1 cellular context compared by ENCODE assay signal in the genomic region with DNA sequence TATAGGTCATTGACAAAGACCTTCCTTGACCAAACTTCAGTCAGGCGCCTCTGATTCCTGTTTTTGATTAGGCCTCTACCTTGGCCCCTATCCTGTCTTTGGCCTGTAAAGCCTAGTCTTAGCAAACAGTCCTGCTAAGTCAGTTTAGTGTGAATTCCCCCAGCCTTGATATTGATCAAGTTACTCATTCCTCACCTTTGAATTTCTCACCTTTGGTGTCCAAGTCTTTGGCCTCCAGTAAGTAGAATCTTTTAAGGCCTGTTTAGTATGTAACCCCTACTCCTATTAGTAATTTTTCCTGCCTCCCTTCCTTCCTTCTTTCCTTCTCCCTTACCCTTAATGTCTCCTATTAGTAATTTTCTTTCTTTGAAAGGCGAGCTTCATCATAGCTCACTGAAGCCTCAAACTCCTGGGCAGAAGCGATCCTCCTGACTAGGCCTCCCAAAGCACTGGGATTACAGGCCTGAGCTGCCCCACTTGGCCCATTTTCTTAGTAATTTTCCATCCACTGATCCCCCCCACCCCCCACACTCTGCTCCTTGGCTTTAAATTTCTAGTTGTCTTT.
TF ChIP-seq lines count a peak whose summit lies in the region.

No MANE protein-coding gene starts in this region.

TF ChIP-seq in K562, 482 proteins besides CTCF, POLR2A, EP300 and RAD21 (continued from another document and continues in another):
- TF ChIP-seq, protein P1, sequence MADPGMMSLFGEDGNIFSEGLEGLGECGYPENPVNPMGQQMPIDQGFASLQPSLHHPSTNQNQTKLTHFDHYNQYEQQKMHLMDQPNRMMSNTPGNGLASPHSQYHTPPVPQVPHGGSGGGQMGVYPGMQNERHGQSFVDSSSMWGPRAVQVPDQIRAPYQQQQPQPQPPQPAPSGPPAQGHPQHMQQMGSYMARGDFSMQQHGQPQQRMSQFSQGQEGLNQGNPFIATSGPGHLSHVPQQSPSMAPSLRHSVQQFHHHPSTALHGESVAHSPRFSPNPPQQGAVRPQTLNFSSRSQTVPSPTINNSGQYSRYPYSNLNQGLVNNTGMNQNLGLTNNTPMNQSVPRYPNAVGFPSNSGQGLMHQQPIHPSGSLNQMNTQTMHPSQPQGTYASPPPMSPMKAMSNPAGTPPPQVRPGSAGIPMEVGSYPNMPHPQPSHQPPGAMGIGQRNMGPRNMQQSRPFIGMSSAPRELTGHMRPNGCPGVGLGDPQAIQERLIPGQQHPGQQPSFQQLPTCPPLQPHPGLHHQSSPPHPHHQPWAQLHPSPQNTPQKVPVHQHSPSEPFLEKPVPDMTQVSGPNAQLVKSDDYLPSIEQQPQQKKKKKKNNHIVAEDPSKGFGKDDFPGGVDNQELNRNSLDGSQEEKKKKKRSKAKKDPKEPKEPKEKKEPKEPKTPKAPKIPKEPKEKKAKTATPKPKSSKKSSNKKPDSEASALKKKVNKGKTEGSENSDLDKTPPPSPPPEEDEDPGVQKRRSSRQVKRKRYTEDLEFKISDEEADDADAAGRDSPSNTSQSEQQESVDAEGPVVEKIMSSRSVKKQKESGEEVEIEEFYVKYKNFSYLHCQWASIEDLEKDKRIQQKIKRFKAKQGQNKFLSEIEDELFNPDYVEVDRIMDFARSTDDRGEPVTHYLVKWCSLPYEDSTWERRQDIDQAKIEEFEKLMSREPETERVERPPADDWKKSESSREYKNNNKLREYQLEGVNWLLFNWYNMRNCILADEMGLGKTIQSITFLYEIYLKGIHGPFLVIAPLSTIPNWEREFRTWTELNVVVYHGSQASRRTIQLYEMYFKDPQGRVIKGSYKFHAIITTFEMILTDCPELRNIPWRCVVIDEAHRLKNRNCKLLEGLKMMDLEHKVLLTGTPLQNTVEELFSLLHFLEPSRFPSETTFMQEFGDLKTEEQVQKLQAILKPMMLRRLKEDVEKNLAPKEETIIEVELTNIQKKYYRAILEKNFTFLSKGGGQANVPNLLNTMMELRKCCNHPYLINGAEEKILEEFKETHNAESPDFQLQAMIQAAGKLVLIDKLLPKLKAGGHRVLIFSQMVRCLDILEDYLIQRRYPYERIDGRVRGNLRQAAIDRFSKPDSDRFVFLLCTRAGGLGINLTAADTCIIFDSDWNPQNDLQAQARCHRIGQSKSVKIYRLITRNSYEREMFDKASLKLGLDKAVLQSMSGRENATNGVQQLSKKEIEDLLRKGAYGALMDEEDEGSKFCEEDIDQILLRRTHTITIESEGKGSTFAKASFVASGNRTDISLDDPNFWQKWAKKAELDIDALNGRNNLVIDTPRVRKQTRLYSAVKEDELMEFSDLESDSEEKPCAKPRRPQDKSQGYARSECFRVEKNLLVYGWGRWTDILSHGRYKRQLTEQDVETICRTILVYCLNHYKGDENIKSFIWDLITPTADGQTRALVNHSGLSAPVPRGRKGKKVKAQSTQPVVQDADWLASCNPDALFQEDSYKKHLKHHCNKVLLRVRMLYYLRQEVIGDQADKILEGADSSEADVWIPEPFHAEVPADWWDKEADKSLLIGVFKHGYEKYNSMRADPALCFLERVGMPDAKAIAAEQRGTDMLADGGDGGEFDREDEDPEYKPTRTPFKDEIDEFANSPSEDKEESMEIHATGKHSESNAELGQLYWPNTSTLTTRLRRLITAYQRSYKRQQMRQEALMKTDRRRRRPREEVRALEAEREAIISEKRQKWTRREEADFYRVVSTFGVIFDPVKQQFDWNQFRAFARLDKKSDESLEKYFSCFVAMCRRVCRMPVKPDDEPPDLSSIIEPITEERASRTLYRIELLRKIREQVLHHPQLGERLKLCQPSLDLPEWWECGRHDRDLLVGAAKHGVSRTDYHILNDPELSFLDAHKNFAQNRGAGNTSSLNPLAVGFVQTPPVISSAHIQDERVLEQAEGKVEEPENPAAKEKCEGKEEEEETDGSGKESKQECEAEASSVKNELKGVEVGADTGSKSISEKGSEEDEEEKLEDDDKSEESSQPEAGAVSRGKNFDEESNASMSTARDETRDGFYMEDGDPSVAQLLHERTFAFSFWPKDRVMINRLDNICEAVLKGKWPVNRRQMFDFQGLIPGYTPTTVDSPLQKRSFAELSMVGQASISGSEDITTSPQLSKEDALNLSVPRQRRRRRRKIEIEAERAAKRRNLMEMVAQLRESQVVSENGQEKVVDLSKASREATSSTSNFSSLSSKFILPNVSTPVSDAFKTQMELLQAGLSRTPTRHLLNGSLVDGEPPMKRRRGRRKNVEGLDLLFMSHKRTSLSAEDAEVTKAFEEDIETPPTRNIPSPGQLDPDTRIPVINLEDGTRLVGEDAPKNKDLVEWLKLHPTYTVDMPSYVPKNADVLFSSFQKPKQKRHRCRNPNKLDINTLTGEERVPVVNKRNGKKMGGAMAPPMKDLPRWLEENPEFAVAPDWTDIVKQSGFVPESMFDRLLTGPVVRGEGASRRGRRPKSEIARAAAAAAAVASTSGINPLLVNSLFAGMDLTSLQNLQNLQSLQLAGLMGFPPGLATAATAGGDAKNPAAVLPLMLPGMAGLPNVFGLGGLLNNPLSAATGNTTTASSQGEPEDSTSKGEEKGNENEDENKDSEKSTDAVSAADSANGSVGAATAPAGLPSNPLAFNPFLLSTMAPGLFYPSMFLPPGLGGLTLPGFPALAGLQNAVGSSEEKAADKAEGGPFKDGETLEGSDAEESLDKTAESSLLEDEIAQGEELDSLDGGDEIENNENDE (IDR thresholded peaks at IDR 0.05; ENCODE audit: low read depth, low read length) = no peak
- TF ChIP-seq, protein P2, sequence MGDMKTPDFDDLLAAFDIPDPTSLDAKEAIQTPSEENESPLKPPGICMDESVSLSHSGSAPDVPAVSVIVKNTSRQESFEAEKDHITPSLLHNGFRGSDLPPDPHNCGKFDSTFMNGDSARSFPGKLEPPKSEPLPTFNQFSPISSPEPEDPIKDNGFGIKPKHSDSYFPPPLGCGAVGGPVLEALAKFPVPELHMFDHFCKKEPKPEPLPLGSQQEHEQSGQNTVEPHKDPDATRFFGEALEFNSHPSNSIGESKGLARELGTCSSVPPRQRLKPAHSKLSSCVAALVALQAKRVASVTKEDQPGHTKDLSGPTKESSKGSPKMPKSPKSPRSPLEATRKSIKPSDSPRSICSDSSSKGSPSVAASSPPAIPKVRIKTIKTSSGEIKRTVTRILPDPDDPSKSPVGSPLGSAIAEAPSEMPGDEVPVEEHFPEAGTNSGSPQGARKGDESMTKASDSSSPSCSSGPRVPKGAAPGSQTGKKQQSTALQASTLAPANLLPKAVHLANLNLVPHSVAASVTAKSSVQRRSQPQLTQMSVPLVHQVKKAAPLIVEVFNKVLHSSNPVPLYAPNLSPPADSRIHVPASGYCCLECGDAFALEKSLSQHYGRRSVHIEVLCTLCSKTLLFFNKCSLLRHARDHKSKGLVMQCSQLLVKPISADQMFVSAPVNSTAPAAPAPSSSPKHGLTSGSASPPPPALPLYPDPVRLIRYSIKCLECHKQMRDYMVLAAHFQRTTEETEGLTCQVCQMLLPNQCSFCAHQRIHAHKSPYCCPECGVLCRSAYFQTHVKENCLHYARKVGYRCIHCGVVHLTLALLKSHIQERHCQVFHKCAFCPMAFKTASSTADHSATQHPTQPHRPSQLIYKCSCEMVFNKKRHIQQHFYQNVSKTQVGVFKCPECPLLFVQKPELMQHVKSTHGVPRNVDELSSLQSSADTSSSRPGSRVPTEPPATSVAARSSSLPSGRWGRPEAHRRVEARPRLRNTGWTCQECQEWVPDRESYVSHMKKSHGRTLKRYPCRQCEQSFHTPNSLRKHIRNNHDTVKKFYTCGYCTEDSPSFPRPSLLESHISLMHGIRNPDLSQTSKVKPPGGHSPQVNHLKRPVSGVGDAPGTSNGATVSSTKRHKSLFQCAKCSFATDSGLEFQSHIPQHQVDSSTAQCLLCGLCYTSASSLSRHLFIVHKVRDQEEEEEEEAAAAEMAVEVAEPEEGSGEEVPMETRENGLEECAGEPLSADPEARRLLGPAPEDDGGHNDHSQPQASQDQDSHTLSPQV (IDR thresholded peaks at IDR 0.05) = peak; percentile 94
- no peak for TF ChIP-seq PYGO2 (tag; IDR thresholded peaks at IDR 0.05)
- no peak for TF ChIP-seq CBFA2T2 (conservative IDR thresholded peaks at IDR 0.05)
- no peak for TF ChIP-seq SAFB (IDR thresholded peaks at IDR 0.05; ENCODE audit: borderline replicate concordance, low read depth, low read length)
- TF ChIP-seq, protein P3, sequence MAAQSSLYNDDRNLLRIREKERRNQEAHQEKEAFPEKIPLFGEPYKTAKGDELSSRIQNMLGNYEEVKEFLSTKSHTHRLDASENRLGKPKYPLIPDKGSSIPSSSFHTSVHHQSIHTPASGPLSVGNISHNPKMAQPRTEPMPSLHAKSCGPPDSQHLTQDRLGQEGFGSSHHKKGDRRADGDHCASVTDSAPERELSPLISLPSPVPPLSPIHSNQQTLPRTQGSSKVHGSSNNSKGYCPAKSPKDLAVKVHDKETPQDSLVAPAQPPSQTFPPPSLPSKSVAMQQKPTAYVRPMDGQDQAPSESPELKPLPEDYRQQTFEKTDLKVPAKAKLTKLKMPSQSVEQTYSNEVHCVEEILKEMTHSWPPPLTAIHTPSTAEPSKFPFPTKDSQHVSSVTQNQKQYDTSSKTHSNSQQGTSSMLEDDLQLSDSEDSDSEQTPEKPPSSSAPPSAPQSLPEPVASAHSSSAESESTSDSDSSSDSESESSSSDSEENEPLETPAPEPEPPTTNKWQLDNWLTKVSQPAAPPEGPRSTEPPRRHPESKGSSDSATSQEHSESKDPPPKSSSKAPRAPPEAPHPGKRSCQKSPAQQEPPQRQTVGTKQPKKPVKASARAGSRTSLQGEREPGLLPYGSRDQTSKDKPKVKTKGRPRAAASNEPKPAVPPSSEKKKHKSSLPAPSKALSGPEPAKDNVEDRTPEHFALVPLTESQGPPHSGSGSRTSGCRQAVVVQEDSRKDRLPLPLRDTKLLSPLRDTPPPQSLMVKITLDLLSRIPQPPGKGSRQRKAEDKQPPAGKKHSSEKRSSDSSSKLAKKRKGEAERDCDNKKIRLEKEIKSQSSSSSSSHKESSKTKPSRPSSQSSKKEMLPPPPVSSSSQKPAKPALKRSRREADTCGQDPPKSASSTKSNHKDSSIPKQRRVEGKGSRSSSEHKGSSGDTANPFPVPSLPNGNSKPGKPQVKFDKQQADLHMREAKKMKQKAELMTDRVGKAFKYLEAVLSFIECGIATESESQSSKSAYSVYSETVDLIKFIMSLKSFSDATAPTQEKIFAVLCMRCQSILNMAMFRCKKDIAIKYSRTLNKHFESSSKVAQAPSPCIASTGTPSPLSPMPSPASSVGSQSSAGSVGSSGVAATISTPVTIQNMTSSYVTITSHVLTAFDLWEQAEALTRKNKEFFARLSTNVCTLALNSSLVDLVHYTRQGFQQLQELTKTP (IDR thresholded peaks at IDR 0.05; ENCODE audit: low read depth in 1 of 2, partially characterized antibody in 2 of 2) = peak in 1 of 2 experiments; percentile 27
- TF ChIP-seq ZNF324 (CRISPR knock-in tag; IDR thresholded peaks at IDR 0.05) = no peak
- no peak for TF ChIP-seq MECOM (CRISPR knock-in tag; IDR thresholded peaks at IDR 0.05)
- TF ChIP-seq, protein P4, sequence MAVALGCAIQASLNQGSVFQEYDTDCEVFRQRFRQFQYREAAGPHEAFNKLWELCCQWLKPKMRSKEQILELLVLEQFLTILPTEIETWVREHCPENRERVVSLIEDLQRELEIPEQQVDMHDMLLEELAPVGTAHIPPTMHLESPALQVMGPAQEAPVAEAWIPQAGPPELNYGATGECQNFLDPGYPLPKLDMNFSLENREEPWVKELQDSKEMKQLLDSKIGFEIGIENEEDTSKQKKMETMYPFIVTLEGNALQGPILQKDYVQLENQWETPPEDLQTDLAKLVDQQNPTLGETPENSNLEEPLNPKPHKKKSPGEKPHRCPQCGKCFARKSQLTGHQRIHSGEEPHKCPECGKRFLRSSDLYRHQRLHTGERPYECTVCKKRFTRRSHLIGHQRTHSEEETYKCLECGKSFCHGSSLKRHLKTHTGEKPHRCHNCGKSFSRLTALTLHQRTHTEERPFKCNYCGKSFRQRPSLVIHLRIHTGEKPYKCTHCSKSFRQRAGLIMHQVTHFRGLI (CRISPR knock-in tag; IDR thresholded peaks at IDR 0.05) = no peak
- TF ChIP-seq PTRF (tag; IDR thresholded peaks at IDR 0.05) = no peak
- TF ChIP-seq TCF7 (IDR thresholded peaks at IDR 0.05; ENCODE audit: borderline replicate concordance) = no peak
- TF ChIP-seq JUND (IDR thresholded peaks at IDR 0.05; ENCODE audit: borderline replicate concordance, low read depth, low read length) = no peak
- 0 out of 3 replicates have a peak, but pooled peaks have one; percentile 16 for TF ChIP-seq JUND (tag; IDR thresholded peaks at IDR 0.05; ENCODE audit: borderline replicate concordance, low read depth, low read length)
- TF ChIP-seq, protein P5, sequence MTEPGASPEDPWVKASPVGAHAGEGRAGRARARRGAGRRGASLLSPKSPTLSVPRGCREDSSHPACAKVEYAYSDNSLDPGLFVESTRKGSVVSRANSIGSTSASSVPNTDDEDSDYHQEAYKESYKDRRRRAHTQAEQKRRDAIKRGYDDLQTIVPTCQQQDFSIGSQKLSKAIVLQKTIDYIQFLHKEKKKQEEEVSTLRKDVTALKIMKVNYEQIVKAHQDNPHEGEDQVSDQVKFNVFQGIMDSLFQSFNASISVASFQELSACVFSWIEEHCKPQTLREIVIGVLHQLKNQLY (CRISPR knock-in tag; conservative IDR thresholded peaks at IDR 0.05) = no peak
- no peak for TF ChIP-seq IFI16 (CRISPR knock-in tag; IDR thresholded peaks at IDR 0.05)
- TF ChIP-seq OTX1 (CRISPR knock-in tag; IDR thresholded peaks at IDR 0.05) = no peak
- TF ChIP-seq FOXK2 (conservative IDR thresholded peaks at IDR 0.05 in 1 of 2, IDR thresholded peaks at IDR 0.05 in 1 of 2; ENCODE audit: low read depth in 2 of 2) = 0 out of 4 replicates have a peak, but pooled peaks of 1 of the 2 experiments have one; percentile 1
- TF ChIP-seq ZNF354B (CRISPR knock-in tag; IDR thresholded peaks at IDR 0.05) = no peak
- TF ChIP-seq NFRKB (IDR thresholded peaks at IDR 0.05; ENCODE audit: low read depth) = peak; percentile 70
- no peak for TF ChIP-seq GATA2 (CRISPR knock-in tag; IDR thresholded peaks at IDR 0.05)
- TF ChIP-seq THRAP3 (IDR thresholded peaks at IDR 0.05; ENCODE audit: borderline replicate concordance) = no peak
- TF ChIP-seq ZKSCAN8 (CRISPR knock-in tag; IDR thresholded peaks at IDR 0.05) = 0 out of 2 replicates have a peak, but pooled peaks have one; percentile 25
- TF ChIP-seq NR2C1 (IDR thresholded peaks at IDR 0.05) = peak; percentile 36; the same call in 1 of the 2 replicates
- no peak for TF ChIP-seq NR2C1 (tag; IDR thresholded peaks at IDR 0.05)
